ENCODE assay signal across 10 cellular contexts in genomic region chr3:150106752-150107428, GRCh38.
A peak's percentile ranks its signal among the peaks of the same experiment; 100 is the strongest.
DNase-seq lines count a peak whose midpoint lies in the region; ATAC-seq and TF ChIP-seq lines count a peak whose summit lies in the region.
"Had no signal": no experiment of that assay in that cellular context is flagged by ENCODE, and none has a peak within 500 bp of the region (broad histone marks: within the 10 kb centered on the region; RNA-seq: fewer than 3 reads in every experiment).

No MANE protein-coding gene starts in this region.

- peaks cover 23% of the 10 kb centered on the region for H3K4me1 Mint-ChIP-seq in nephron

- peak overlapping the region in 2 of 3 experiments; percentile 31 to 57 for H3K27ac Mint-ChIP-seq in nephron

- in situ Hi-C loops in brain microvascular endothelial cell (cut with HindIII; ENCODE audit: low pct_ligation_motif_present, low sequenced_read_pairs): no loop called here

- no peaks in the 10 kb centered on the region for H3K9me3 ChIP-seq in MG63
- H3K9me3 ChIP-seq: ovary had no signal

- peaks cover 3% of the 10 kb centered on the region for H3K9me3 Mint-ChIP-seq in nephron

- H3K36me3 ChIP-seq in MG63: no peaks in the 10 kb centered on the region
- no peaks in the 10 kb centered on the region for H3K36me3 ChIP-seq in brain microvascular endothelial cell (replicated peaks)
- H3K36me3 ChIP-seq: ovary had no signal

- H3K27ac ChIP-seq in brain microvascular endothelial cell: peak overlapping the region; percentile 11
- H3K27ac ChIP-seq: ovary had no signal

- H3K4me3 ChIP-seq in MG63 (no peak overlapping the region), brain microvascular endothelial cell (ENCODE audit: low read depth, low read length) (no peak overlapping the region)
- H3K4me3 ChIP-seq: ovary had no signal

- no peaks in the 10 kb centered on the region for H3K27me3 Mint-ChIP-seq in nephron (ENCODE audit: low read depth)

- DNase-seq in DMS 273 (lab: John Stamatoyannopoulos, UW; ENCODE audit: unreplicated experiment): peak; percentile 65
- DNase-seq in MG63: peak; percentile 62
- peak; percentile 76 for DNase-seq in brain microvascular endothelial cell
- DNase-seq in ureter (ENCODE audit: low spot score): no peak
- DNase-seq in stimulated activated CD4-positive, alpha-beta T cell treated with anti-CD3 and anti-CD28 coated beads, Interleukin-4, amount 100 ng/mL, for 4 hours: no peak
- no peak for DNase-seq in left lobe of liver (ENCODE audit: low spot score)
- DNase-seq: NCI-H1930, ovary had no signal

- H3K27me3 ChIP-seq in MG63: no peaks in the 10 kb centered on the region
- H3K27me3 ChIP-seq in brain microvascular endothelial cell (replicated peaks): no peaks in the 10 kb centered on the region
- H3K27me3 ChIP-seq: ovary had no signal

- H3K36me3 Mint-ChIP-seq in nephron (ENCODE audit: low read depth): peaks cover 4% of the 10 kb centered on the region

- ATAC-seq in HG03460 (IDR thresholded peaks at IDR 0.05; ENCODE audit: unreplicated experiment): no peak
- ATAC-seq in left lobe of liver: no peak

- no peak overlapping the region for H3K4me3 Mint-ChIP-seq in nephron

- TF ChIP-seq CTCF in brain microvascular endothelial cell (IDR thresholded peaks at IDR 0.05; ENCODE audit: low read depth, low read length, missing control alignments): no peak
- TF ChIP-seq CTCF in nephron (IDR thresholded peaks at IDR 0.05; ENCODE audit: unreplicated experiment in 3 of 3): no peak

Comparison
In these comparisons a context has a peak if more than half of its experiments do, and no peak if none do; other contexts are left out.
1. DNase-seq: peak in DMS 273 (single experiment), MG63 (single experiment) and brain microvascular endothelial cell (single experiment); none in ureter (single experiment), stimulated activated CD4-positive, alpha-beta T cell treated with anti-CD3 and anti-CD28 coated beads, Interleukin-4, amount 100 ng/mL, for 4 hours (0 of 2) and left lobe of liver (single experiment).